Comparison of ENCODE assay signal across 1 cellular context in genomic region chr19:7730286-7731217, GRCh38.
TF ChIP-seq lines count a peak whose summit lies in the region.

No MANE protein-coding gene starts in this region.

TF ChIP-seq in HepG2, 621 proteins besides CTCF, POLR2A, EP300 and RAD21:
- TF ChIP-seq NR2C2 (CRISPR knock-in tag; IDR thresholded peaks at IDR 0.05; ENCODE audit: borderline replicate concordance), result peak; percentile 55; the same call in 1 of the 2 replicates
- TF ChIP-seq RXRA (CRISPR knock-in tag; IDR thresholded peaks at IDR 0.05), result 0 out of 2 replicates have a peak, but pooled peaks have one; percentile 13
- TF ChIP-seq STAT6 (CRISPR knock-in tag; IDR thresholded peaks at IDR 0.05; ENCODE audit: borderline replicate concordance), result no peak
- 0 out of 2 replicates have a peak, but pooled peaks have one; percentile 16 for TF ChIP-seq RARA (CRISPR knock-in tag; IDR thresholded peaks at IDR 0.05)
